8 cellular contexts compared by ENCODE assay signal in the genomic region with DNA sequence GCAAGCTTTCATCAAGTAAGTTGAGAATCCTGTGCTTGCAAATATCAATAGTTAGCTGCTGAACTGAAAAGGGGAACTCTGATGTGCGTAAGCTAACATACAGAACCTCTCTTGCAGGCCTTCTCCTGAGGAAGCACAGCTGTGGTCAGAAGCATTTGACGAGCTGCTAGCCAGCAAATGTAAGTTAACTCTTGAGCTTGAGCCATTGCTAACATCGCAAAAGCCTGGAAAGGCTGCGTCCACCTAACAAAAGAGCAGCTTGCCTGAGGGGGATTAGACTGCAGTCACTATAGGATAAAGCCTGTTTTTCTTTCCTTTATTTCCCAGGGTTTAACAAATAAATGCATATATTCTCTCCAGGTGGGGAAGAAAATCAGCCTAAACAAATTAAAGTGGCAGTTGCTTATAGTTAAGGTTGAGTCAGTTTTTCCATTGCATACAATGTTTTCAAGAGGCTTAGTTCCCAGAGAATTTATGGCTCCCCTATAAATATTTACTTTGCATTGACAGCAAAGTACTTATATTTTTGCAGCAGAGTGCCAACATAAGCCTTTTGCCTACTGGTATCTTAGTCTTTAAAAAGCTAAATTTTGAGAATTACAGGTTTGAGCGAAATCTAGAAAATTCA. TPM values are rescaled to one million over a fixed set of nuclear protein-coding genes. Genes with fewer than 3 reads are reported as not detected.
A peak's percentile ranks its signal among the peaks of the same experiment; 100 is the strongest.
DNase-seq lines count a peak whose midpoint lies in the region; ATAC-seq and TF ChIP-seq lines count a peak whose summit lies in the region.

No MANE protein-coding gene starts in this region.

- H3K4me3 ChIP-seq in KMS-11 (IDR thresholded peaks at IDR 0.05; ENCODE audit: insufficient read depth, low read depth, low read length) (no peak overlapping the region), testis (peak overlapping the region; percentile 81 to 87)

- no peaks in the 10 kb centered on the region for H4K20me1 ChIP-seq in KMS-11 (ENCODE audit: insufficient read depth)

- peak overlapping the region; percentile 33 for H3K4me3 Mint-ChIP-seq in activated naive CD4-positive, alpha-beta T cell treated with anti-CD3 and anti-CD28 coated beads for 36 hours
- H3K4me3 Mint-ChIP-seq in activated T-helper 17 cell treated with anti-CD3 and anti-CD28 coated beads, Interleukin-2, amount 50 U/mL, for 72 hours = peak overlapping the region; percentile 100

- no peaks in the 10 kb centered on the region; the same call in 1 of the 2 replicates for H3K36me3 ChIP-seq in KMS-11 (ENCODE audit: insufficient read depth)
- no peaks in the 10 kb centered on the region for H3K36me3 ChIP-seq in testis (ENCODE audit: low read depth, missing control alignments)

- TF ChIP-seq POLR2A in testis (IDR thresholded peaks at IDR 0.05) = no peak

- peaks cover 31% of the 10 kb centered on the region for H3K4me1 Mint-ChIP-seq in activated naive CD4-positive, alpha-beta T cell treated with anti-CD3 and anti-CD28 coated beads for 36 hours (ENCODE audit: low read depth)
- H3K4me1 Mint-ChIP-seq in activated T-helper 17 cell treated with anti-CD3 and anti-CD28 coated beads, Interleukin-2, amount 50 U/mL, for 72 hours = peaks cover 26% of the 10 kb centered on the region

- H3K79me2 ChIP-seq in KMS-11 (ENCODE audit: insufficient read depth, low read depth) = peaks cover 16% of the 10 kb centered on the region

- CTCF ChIA-PET in activated naive CD4-positive, alpha-beta T cell treated with anti-CD3 and anti-CD28 coated beads for 36 hours (lab: Charles Lee) = interaction anchor here (0.8 to 1.4 kb wide), 2 partner anchors 9 to 268 kb away, joined by 3 to 4 read pairs; no protein-coding TSS in a partner anchor

- H3K9me3 Mint-ChIP-seq in activated naive CD4-positive, alpha-beta T cell treated with anti-CD3 and anti-CD28 coated beads for 36 hours = no peaks in the 10 kb centered on the region
- H3K9me3 Mint-ChIP-seq in activated naive CD4-positive, alpha-beta T cell treated with anti-CD3 and anti-CD28 coated beads, Interleukin-2, amount 50 U/mL, for 72 hours = no peaks in the 10 kb centered on the region
- no peaks in the 10 kb centered on the region for H3K9me3 Mint-ChIP-seq in activated T-helper 17 cell treated with anti-CD3 and anti-CD28 coated beads, Interleukin-2, amount 50 U/mL, for 72 hours

- DNase-seq in activated naive CD4-positive, alpha-beta T cell treated with anti-CD3 and anti-CD28 coated beads for 36 hours = no peak
- DNase-seq in activated naive CD4-positive, alpha-beta T cell treated with anti-CD3 and anti-CD28 coated beads, Interleukin-2, amount 50 U/mL, for 72 hours (ENCODE audit: low spot score in 2 of 2) = no peak
- DNase-seq in inferior parietal cortex (ENCODE audit: extremely low spot score) = peak; percentile 39
- no peak for DNase-seq in testis
- no peak for DNase-seq in DMS79 (lab: John Stamatoyannopoulos, UW)

- H3K27me3 ChIP-seq in KMS-11 (ENCODE audit: insufficient read depth, low read depth) (no peaks in the 10 kb centered on the region), testis (no peaks in the 10 kb centered on the region)

- no peaks in the 10 kb centered on the region for H3K9me3 ChIP-seq in testis

- H3K4me2 ChIP-seq in KMS-11 = peak overlapping the region; percentile 76

- peak overlapping the region; percentile 87; the same call in 1 of the 2 replicates for H3K9ac ChIP-seq in KMS-11

- H3K4me1 ChIP-seq in KMS-11 (ENCODE audit: low read depth, poor library complexity, severe bottlenecking) (peaks cover 88% of the 10 kb centered on the region), testis (peaks cover 5% of the 10 kb centered on the region)

- TF ChIP-seq CTCF in KMS-11 (conservative IDR thresholded peaks at IDR 0.05; ENCODE audit: low read depth, low read length) = no peak
- no peak for TF ChIP-seq CTCF in testis (IDR thresholded peaks at IDR 0.05)

- no peak overlapping the region for H3K27ac Mint-ChIP-seq in activated naive CD4-positive, alpha-beta T cell treated with anti-CD3 and anti-CD28 coated beads for 36 hours
- H3K27ac Mint-ChIP-seq in activated naive CD4-positive, alpha-beta T cell treated with anti-CD3 and anti-CD28 coated beads, Interleukin-2, amount 50 U/mL, for 72 hours = no peak overlapping the region
- H3K27ac Mint-ChIP-seq in activated T-helper 17 cell treated with anti-CD3 and anti-CD28 coated beads, Interleukin-2, amount 50 U/mL, for 72 hours = peak overlapping the region; percentile 97

- H2AFZ ChIP-seq in KMS-11 (ENCODE audit: low read depth) = no peak overlapping the region

- intact Hi-C loops in activated naive CD4-positive, alpha-beta T cell treated with anti-CD3 and anti-CD28 coated beads for 36 hours (cut with micrococcal nuclease) = no loop called here
- intact Hi-C loops in testis (cut with DNase I; ENCODE audit: low total_unique reads) = no loop called here

- H3K36me3 Mint-ChIP-seq in activated naive CD4-positive, alpha-beta T cell treated with anti-CD3 and anti-CD28 coated beads for 36 hours (ENCODE audit: low read depth) = peaks cover 5% of the 10 kb centered on the region
- H3K36me3 Mint-ChIP-seq in activated naive CD4-positive, alpha-beta T cell treated with anti-CD3 and anti-CD28 coated beads, Interleukin-2, amount 50 U/mL, for 72 hours = peaks cover 0 to 9% of the 10 kb centered on the region in 2 donors
- H3K36me3 Mint-ChIP-seq in activated T-helper 17 cell treated with anti-CD3 and anti-CD28 coated beads, Interleukin-2, amount 50 U/mL, for 72 hours (ENCODE audit: low read depth) = peaks cover 44% of the 10 kb centered on the region

- no peak for ATAC-seq in activated naive CD4-positive, alpha-beta T cell treated with anti-CD3 and anti-CD28 coated beads, Interleukin-2, amount 50 U/mL, for 72 hours
- ATAC-seq in activated T-helper 17 cell treated with anti-CD3 and anti-CD28 coated beads, Interleukin-2, amount 50 U/mL, for 72 hours (replicated peaks) = no peak
- ATAC-seq in HG03280 (IDR thresholded peaks at IDR 0.05; ENCODE audit: unreplicated experiment) = no peak

- 50 to 64% methylated on average over 5 of the region's 5 CpGs for WGBS in testis, 2 donors

- H3K27me3 Mint-ChIP-seq in activated naive CD4-positive, alpha-beta T cell treated with anti-CD3 and anti-CD28 coated beads for 36 hours (ENCODE audit: low read depth) = peaks cover 2% of the 10 kb centered on the region
- H3K27me3 Mint-ChIP-seq in activated T-helper 17 cell treated with anti-CD3 and anti-CD28 coated beads, Interleukin-2, amount 50 U/mL, for 72 hours = no peaks in the 10 kb centered on the region

- H3K27ac ChIP-seq in KMS-11 (peak overlapping the region; percentile 87), testis (peak overlapping the region; percentile 90 to 96)

RNA-seq across cellular contexts. Expression of a gene that starts 1.5 kb away (rescaled TPM):
- 10 to 100 TPM; 11.7 to 11.8 TPM for total RNA-seq in activated naive CD4-positive, alpha-beta T cell treated with anti-CD3 and anti-CD28 coated beads for 36 hours
- 10 to 100 TPM in 1 of 2 donors, 1 to 10 TPM in 1; 4.7 to 12.2 TPM for total RNA-seq in activated naive CD4-positive, alpha-beta T cell treated with anti-CD3 and anti-CD28 coated beads, Interleukin-2, amount 50 U/mL, for 72 hours
- total RNA-seq in activated T-helper 17 cell treated with anti-CD3 and anti-CD28 coated beads, Interleukin-2, amount 50 U/mL, for 72 hours = 10 to 100 TPM; 11.7 to 22.8 TPM
- 10 to 100 TPM; 17.4 to 36.0 TPM for total RNA-seq in testis
- 16.9 TPM for polyA plus RNA-seq in testis (ENCODE audit: insufficient read depth, low read depth, low replicate concordance)
